Comparison of ENCODE assay signal across 29 cellular contexts in genomic region chr6:28239636-28240035, GRCh38. TPM values are rescaled to one million over a fixed set of nuclear protein-coding genes. Genes with fewer than 3 reads are reported as not detected.
DNase-seq lines count a peak whose midpoint lies in the region; ATAC-seq and TF ChIP-seq lines count a peak whose summit lies in the region.
"Had no signal": no experiment of that assay in that cellular context is flagged by ENCODE, and none has a peak within 500 bp of the region (broad histone marks: within the 10 kb centered on the region; RNA-seq: fewer than 3 reads in every experiment).

No MANE protein-coding gene starts in this region.

- H3K27me3 ChIP-seq in KMS-11 (ENCODE audit: insufficient read depth, low read depth) (no peaks in the 10 kb centered on the region), H9 (ENCODE audit: insufficient read depth, low read length) (no peaks in the 10 kb centered on the region)
- H3K27me3 ChIP-seq: BLaER1 had no signal

- no peak overlapping the region for H2BK5ac ChIP-seq in H9 (ENCODE audit: insufficient read length, low read length)

- no peak overlapping the region for H3K23ac ChIP-seq in H9 (ENCODE audit: insufficient read length, low read depth, low read length)

- ATAC-seq in GM18508 (IDR thresholded peaks at IDR 0.05; ENCODE audit: insufficient read depth, unreplicated experiment) (peak; percentile 63), GM19452 (IDR thresholded peaks at IDR 0.05; ENCODE audit: unreplicated experiment) (peak; percentile 60), HG02798 (IDR thresholded peaks at IDR 0.05; ENCODE audit: poor library complexity, unreplicated experiment) (peak; percentile 66), T-helper 17 cell (no peak)
- ATAC-seq: HCT116, Panc1 had no signal

- peaks cover 18% of the 10 kb centered on the region for H3K4me1 ChIP-seq in KMS-11 (ENCODE audit: low read depth, poor library complexity, severe bottlenecking)
- no peaks in the 10 kb centered on the region for H3K4me1 ChIP-seq in H9 (ENCODE audit: insufficient read depth, low read length)
- H3K4me1 ChIP-seq: BLaER1 had no signal

- no peak overlapping the region for H4K8ac ChIP-seq in H9 (replicated peaks; ENCODE audit: insufficient read length, low read depth, low read length)

- no peak overlapping the region for H3K14ac ChIP-seq in H9 (ENCODE audit: insufficient read depth, low read length)

- no peak overlapping the region for H2BK12ac ChIP-seq in H9 (ENCODE audit: insufficient read length, low read depth, low read length)

- H3K79me2 ChIP-seq in KMS-11 (ENCODE audit: insufficient read depth, low read depth) (no peaks in the 10 kb centered on the region), H9 (ENCODE audit: insufficient read depth, low read length) (no peaks in the 10 kb centered on the region)

- no peak overlapping the region for H3K56ac ChIP-seq in H9 (ENCODE audit: insufficient read length, low read depth, low read length)

- WGBS in H9 (ENCODE audit: extremely low coverage, insufficient read length, low lambda C conversion rate): no CpG with 5 or more reads among the region's 1 CpG

- H2BK15ac ChIP-seq in H9 (ENCODE audit: low read depth, low read length): no peak overlapping the region

- H3K27ac ChIP-seq in KMS-11: peak overlapping the region; percentile 18; the same call in 1 of the 2 replicates
- no peak overlapping the region for H3K27ac ChIP-seq in H9 (ENCODE audit: insufficient read length, low read depth, low read length)
- H3K27ac ChIP-seq: BLaER1 had no signal

- H3K4me1 Mint-ChIP-seq in CD14-positive monocyte: peaks cover 21% of the 10 kb centered on the region
- H3K4me1 Mint-ChIP-seq in T-helper 17 cell: peaks cover 3% of the 10 kb centered on the region
- peaks cover 5 to 12% of the 10 kb centered on the region in 2 experiments for H3K4me1 Mint-ChIP-seq in H9

- DNase-seq in CD14-positive monocyte (ENCODE audit: low spot score) (no peak), T-helper 17 cell (no peak), DMS 273 treated with DMSO at 0.1 percent for 48 hours (lab: John Stamatoyannopoulos, UW) (no peak), H9 (no peak)
- DNase-seq: CD4-positive, alpha-beta T cell; DMS53; MV-4-11; NCI-H1105; NCI-H1436 treated with DMSO at 0.1 percent for 48 hours; NCI-H2029 treated with DMSO at 0.1 percent for 48 hours; NCI-H2227 treated with DMSO at 0.1 percent for 48 hours; NCI-H510A; NCI-H69; SHP77 treated with DMSO at 0.1 percent for 48 hours; T-helper 1 cell had no signal

- no peak overlapping the region for H3K4ac ChIP-seq in H9 (ENCODE audit: low read depth, low read length)

- H3K27me3 Mint-ChIP-seq in CD14-positive monocyte (ENCODE audit: low read depth in 3 of 3) (no peaks in the 10 kb centered on the region), T-helper 17 cell (peaks cover 12% of the 10 kb centered on the region), H9 (ENCODE audit: low read depth) (no peaks in the 10 kb centered on the region)

- no peak overlapping the region for H3T11ph ChIP-seq in H9 (ENCODE audit: low read length)

- H3K9me3 ChIP-seq in T-helper 17 cell (ENCODE audit: control insufficient read depth, low read length, poor library complexity, severe bottlenecking): no peaks in the 10 kb centered on the region
- H3K9me3 ChIP-seq in H9 (ENCODE audit: control insufficient read depth, low read depth, low read length): no peaks in the 10 kb centered on the region
- H3K9me3 ChIP-seq: BLaER1 had no signal

- H2AK5ac ChIP-seq in H9 (ENCODE audit: insufficient read length, low read length): no peak overlapping the region

- no peak for TF ChIP-seq CTCF in KMS-11 (conservative IDR thresholded peaks at IDR 0.05; ENCODE audit: low read depth, low read length)
- no peak for TF ChIP-seq CTCF in CD14-positive monocyte (IDR thresholded peaks at IDR 0.05)
- no peak for TF ChIP-seq CTCF in H9 (conservative IDR thresholded peaks at IDR 0.05)

- no peaks in the 10 kb centered on the region for H4K20me1 ChIP-seq in KMS-11 (ENCODE audit: insufficient read depth)
- no peaks in the 10 kb centered on the region for H4K20me1 ChIP-seq in H9 (ENCODE audit: control insufficient read depth, insufficient read depth, insufficient read length)
- H4K20me1 ChIP-seq: BLaER1 had no signal

- H3K4me2 ChIP-seq in KMS-11 (no peak overlapping the region), H9 (ENCODE audit: insufficient read depth, insufficient read length, low read length) (no peak overlapping the region)
- H3K4me2 ChIP-seq: BLaER1 had no signal

- H3K4me3 ChIP-seq in KMS-11 (IDR thresholded peaks at IDR 0.05; ENCODE audit: insufficient read depth, low read depth, low read length): no peak overlapping the region
- H3K4me3 ChIP-seq: BLaER1, K562 had no signal

- H3K4me3 Mint-ChIP-seq in CD14-positive monocyte: no peak overlapping the region
- H3K4me3 Mint-ChIP-seq in T-helper 17 cell: no peak overlapping the region
- no peak overlapping the region for H3K4me3 Mint-ChIP-seq in H9
- H3K4me3 Mint-ChIP-seq: CD4-positive, alpha-beta T cell had no signal

- H3K27ac Mint-ChIP-seq in CD14-positive monocyte (no peak overlapping the region), T-helper 17 cell (no peak overlapping the region), H9 (no peak overlapping the region)
- H3K27ac Mint-ChIP-seq: CD4-positive, alpha-beta T cell had no signal

- no peaks in the 10 kb centered on the region for H3K36me3 ChIP-seq in KMS-11 (ENCODE audit: insufficient read depth)

- H4K5ac ChIP-seq in H9 (ENCODE audit: insufficient read length, low read depth, low read length): no peak overlapping the region

- intact Hi-C loops in CD14-positive monocyte (cut with micrococcal nuclease): no loop called here

- no peak overlapping the region for H2AFZ ChIP-seq in KMS-11 (ENCODE audit: low read depth)
- no peak overlapping the region for H2AFZ ChIP-seq in H9 (ENCODE audit: low read length)

- H2BK120ac ChIP-seq in H9 (ENCODE audit: low read depth, low read length, poor library complexity, severe bottlenecking): no peak overlapping the region

- H3K9ac ChIP-seq in KMS-11: no peak overlapping the region
- H3K9ac ChIP-seq in H9 (ENCODE audit: extremely low read depth, insufficient read length, low read length): no peak overlapping the region
- H3K9ac ChIP-seq: BLaER1 had no signal

- H2BK20ac ChIP-seq in H9 (ENCODE audit: low read depth, low read length, poor library complexity, severe bottlenecking): no peak overlapping the region

- H3K9me3 Mint-ChIP-seq in CD14-positive monocyte (peaks cover 0 to 2% (median 0%) of the 10 kb centered on the region in 7 donors), H9 (no peaks in the 10 kb centered on the region; a peak in 2 of 5 replicates)
- H3K9me3 Mint-ChIP-seq: CD4-positive, alpha-beta T cell had no signal

- H3K79me1 ChIP-seq in H9 (ENCODE audit: insufficient read depth, low read depth, low read length, poor library complexity, severe bottlenecking): no peaks in the 10 kb centered on the region

- H4K91ac ChIP-seq in H9 (ENCODE audit: insufficient read length, low read depth, low read length): no peak overlapping the region

- no peaks in the 10 kb centered on the region for H3K23me2 ChIP-seq in H9 (ENCODE audit: insufficient read length, low read depth, low read length, poor library complexity, severe bottlenecking)

- H3K36me3 Mint-ChIP-seq in CD14-positive monocyte (peaks cover 18 to 28% of the 10 kb centered on the region in 2 donors), T-helper 17 cell (ENCODE audit: low read depth) (peaks cover 6% of the 10 kb centered on the region), H9 (ENCODE audit: insufficient read depth in 1 of 3, low read depth in 3 of 3) (peaks cover 2 to 19% (median 12%) of the 10 kb centered on the region in 3 experiments; a peak in 6 of 7 replicates)

- no peak overlapping the region for H3K18ac ChIP-seq in H9 (ENCODE audit: insufficient read length, low read depth, low read length)

RNA-seq across cellular contexts. Expression of gene ZKSCAN4, which starts 12.4 kb away (rescaled TPM):
- 1 to 10 TPM; 1.5 to 1.6 TPM for polyA plus RNA-seq in CD14-positive monocyte
- total RNA-seq in T-helper 17 cell (1 to 10 TPM; 1.1 to 2.1 TPM), H9 (2021) (8.2 and 8.8 TPM in 2 replicates)

RNA-seq across cellular contexts. Expression of gene ZSCAN9, which starts 14.6 kb away (rescaled TPM):
- 1 to 10 TPM; 2.2 to 5.0 TPM for polyA plus RNA-seq in CD14-positive monocyte
- 1 to 10 TPM; 1.6 to 1.9 TPM for total RNA-seq in T-helper 17 cell
- 11.5 and 12.7 TPM in 2 replicates for total RNA-seq in H9 (2021)

RNA-seq across cellular contexts. Expression of gene NKAPL, which starts 19.5 kb away (rescaled TPM):
- polyA plus RNA-seq in CD14-positive monocyte: 1 to 10 TPM in 1 of 2 donors, under 1 TPM in 1; 0.94 to 1.1 TPM
- total RNA-seq in T-helper 17 cell (not detected), H9 (2021) (0.13 TPM in 1 of 2 replicates, not detected in the other)
- total RNA-seq: CD4-positive, alpha-beta T cell; Daoy; G401; H1; K562; LHCN-M2; MCF 10A; OCI-LY7 had no signal
- polyA plus RNA-seq: K562 had no signal

RNA-seq across cellular contexts. Expression of gene ZSCAN26, which starts 27.3 kb away (rescaled TPM):
- 1 to 10 TPM; 3.4 to 3.5 TPM for polyA plus RNA-seq in CD14-positive monocyte
- total RNA-seq in T-helper 17 cell (10 to 100 TPM in 1 of 2 donors, 1 to 10 TPM in 1; 7.3 to 14.9 TPM), H9 (2021) (9.0 TPM in 2 replicates)

RNA-seq across cellular contexts. Expression of gene PGBD1, which starts 41.7 kb away (rescaled TPM):
- under 1 TPM; 0.15 to 0.17 TPM for polyA plus RNA-seq in CD14-positive monocyte
- total RNA-seq in T-helper 17 cell (1 to 10 TPM; 1.1 to 1.3 TPM), H9 (2021) (8.1 and 10.1 TPM in 2 replicates)
